ENCODE assay signal across 2 cellular contexts in the genomic region with DNA sequence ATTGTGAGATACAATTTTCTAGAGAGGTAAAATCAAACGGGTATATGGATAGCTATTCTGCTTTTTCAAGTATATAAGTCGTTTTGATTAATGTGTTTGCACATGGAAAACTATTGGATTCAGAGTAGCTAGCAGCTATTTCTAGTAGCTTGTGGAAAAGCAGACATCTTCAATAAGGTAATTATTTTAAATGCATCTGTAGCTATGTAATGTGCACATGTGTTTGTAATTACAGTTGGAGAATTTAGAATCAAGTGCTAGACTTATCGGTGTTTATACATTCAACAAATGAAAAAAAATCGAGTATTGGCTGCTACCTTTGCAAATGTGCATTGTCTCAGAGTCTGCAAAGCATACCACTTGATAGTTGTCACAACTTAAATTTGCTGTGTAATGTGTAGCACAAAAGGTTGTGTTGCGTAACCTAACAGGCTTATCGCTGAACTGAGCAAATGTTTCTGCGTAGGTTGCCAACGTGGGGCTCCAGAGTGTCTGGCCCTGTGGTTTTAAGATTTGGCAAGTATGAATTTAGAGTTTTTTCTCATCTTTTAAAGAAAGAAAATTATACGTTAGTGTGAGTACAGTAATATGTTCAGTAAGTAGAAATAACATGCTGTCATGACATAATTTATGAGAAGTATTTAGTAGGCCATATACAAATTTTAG.
A peak's percentile ranks its signal among the peaks of the same experiment; 100 is the strongest.
TF ChIP-seq lines count a peak whose summit lies in the region.

No MANE protein-coding gene starts in this region.

TF ChIP-seq in HEK293, 187 proteins besides CTCF, POLR2A, EP300 and RAD21 (continued from another document):
- TF ChIP-seq, protein P1, sequence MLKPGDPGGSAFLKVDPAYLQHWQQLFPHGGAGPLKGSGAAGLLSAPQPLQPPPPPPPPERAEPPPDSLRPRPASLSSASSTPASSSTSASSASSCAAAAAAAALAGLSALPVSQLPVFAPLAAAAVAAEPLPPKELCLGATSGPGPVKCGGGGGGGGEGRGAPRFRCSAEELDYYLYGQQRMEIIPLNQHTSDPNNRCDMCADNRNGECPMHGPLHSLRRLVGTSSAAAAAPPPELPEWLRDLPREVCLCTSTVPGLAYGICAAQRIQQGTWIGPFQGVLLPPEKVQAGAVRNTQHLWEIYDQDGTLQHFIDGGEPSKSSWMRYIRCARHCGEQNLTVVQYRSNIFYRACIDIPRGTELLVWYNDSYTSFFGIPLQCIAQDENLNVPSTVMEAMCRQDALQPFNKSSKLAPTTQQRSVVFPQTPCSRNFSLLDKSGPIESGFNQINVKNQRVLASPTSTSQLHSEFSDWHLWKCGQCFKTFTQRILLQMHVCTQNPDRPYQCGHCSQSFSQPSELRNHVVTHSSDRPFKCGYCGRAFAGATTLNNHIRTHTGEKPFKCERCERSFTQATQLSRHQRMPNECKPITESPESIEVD (tag by site-specific recombination; IDR thresholded peaks at IDR 0.05) = peak; percentile 12; the same call in 1 of the 2 replicates
- TF ChIP-seq RBAK (tag by site-specific recombination; IDR thresholded peaks at IDR 0.05) (no peak), SETDB1 (IDR thresholded peaks at IDR 0.05; ENCODE audit: insufficient read length, low read length) (peak; percentile 67), TRIM28 (IDR thresholded peaks at IDR 0.05; ENCODE audit: borderline replicate concordance, low read length) (peak; percentile 68), ZNF223 (tag by site-specific recombination; IDR thresholded peaks at IDR 0.05) (no peak), ZNF549 (tag by site-specific recombination; IDR thresholded peaks at IDR 0.05) (no peak), SP2 (tag by site-specific recombination; IDR thresholded peaks at IDR 0.05) (no peak)
- TF ChIP-seq, protein P2, sequence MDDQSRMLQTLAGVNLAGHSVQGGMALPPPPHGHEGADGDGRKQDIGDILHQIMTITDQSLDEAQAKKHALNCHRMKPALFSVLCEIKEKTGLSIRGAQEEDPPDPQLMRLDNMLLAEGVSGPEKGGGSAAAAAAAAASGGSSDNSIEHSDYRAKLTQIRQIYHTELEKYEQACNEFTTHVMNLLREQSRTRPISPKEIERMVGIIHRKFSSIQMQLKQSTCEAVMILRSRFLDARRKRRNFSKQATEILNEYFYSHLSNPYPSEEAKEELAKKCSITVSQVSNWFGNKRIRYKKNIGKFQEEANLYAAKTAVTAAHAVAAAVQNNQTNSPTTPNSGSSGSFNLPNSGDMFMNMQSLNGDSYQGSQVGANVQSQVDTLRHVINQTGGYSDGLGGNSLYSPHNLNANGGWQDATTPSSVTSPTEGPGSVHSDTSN (CRISPR knock-in tag; IDR thresholded peaks at IDR 0.05) = no peak

TF ChIP-seq in SK-N-SH treated with all-trans-retinoic acid at 6 μM for 48 hours, 23 proteins besides CTCF, POLR2A, EP300 and RAD21 (continued from another document):
- TF ChIP-seq, protein P3, sequence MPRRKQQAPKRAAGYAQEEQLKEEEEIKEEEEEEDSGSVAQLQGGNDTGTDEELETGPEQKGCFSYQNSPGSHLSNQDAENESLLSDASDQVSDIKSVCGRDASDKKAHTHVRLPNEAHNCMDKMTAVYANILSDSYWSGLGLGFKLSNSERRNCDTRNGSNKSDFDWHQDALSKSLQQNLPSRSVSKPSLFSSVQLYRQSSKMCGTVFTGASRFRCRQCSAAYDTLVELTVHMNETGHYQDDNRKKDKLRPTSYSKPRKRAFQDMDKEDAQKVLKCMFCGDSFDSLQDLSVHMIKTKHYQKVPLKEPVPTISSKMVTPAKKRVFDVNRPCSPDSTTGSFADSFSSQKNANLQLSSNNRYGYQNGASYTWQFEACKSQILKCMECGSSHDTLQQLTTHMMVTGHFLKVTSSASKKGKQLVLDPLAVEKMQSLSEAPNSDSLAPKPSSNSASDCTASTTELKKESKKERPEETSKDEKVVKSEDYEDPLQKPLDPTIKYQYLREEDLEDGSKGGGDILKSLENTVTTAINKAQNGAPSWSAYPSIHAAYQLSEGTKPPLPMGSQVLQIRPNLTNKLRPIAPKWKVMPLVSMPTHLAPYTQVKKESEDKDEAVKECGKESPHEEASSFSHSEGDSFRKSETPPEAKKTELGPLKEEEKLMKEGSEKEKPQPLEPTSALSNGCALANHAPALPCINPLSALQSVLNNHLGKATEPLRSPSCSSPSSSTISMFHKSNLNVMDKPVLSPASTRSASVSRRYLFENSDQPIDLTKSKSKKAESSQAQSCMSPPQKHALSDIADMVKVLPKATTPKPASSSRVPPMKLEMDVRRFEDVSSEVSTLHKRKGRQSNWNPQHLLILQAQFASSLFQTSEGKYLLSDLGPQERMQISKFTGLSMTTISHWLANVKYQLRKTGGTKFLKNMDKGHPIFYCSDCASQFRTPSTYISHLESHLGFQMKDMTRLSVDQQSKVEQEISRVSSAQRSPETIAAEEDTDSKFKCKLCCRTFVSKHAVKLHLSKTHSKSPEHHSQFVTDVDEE (CRISPR knock-in tag; IDR thresholded peaks at IDR 0.05) = peak; percentile 44; the same call in 1 of the 2 replicates
- TF ChIP-seq TOX (CRISPR knock-in tag; IDR thresholded peaks at IDR 0.05; ENCODE audit: borderline replicate concordance) = no peak
- TF ChIP-seq GLIS3 (CRISPR knock-in tag; IDR thresholded peaks at IDR 0.05) = peak; percentile 73
- TF ChIP-seq SNAI2 (CRISPR knock-in tag; IDR thresholded peaks at IDR 0.05) = no peak
- TF ChIP-seq PPARA (CRISPR knock-in tag; IDR thresholded peaks at IDR 0.05; ENCODE audit: borderline replicate concordance) = no peak
- peak; percentile 87 for TF ChIP-seq ISL1 (CRISPR knock-in tag; IDR thresholded peaks at IDR 0.05)
- TF ChIP-seq ZNF8 (CRISPR knock-in tag; IDR thresholded peaks at IDR 0.05) = peak; percentile 56; the same call in 1 of the 2 replicates
- TF ChIP-seq ARNTL (CRISPR knock-in tag; IDR thresholded peaks at IDR 0.05; ENCODE audit: borderline replicate concordance, low read depth) = no peak
- TF ChIP-seq, protein P4, sequence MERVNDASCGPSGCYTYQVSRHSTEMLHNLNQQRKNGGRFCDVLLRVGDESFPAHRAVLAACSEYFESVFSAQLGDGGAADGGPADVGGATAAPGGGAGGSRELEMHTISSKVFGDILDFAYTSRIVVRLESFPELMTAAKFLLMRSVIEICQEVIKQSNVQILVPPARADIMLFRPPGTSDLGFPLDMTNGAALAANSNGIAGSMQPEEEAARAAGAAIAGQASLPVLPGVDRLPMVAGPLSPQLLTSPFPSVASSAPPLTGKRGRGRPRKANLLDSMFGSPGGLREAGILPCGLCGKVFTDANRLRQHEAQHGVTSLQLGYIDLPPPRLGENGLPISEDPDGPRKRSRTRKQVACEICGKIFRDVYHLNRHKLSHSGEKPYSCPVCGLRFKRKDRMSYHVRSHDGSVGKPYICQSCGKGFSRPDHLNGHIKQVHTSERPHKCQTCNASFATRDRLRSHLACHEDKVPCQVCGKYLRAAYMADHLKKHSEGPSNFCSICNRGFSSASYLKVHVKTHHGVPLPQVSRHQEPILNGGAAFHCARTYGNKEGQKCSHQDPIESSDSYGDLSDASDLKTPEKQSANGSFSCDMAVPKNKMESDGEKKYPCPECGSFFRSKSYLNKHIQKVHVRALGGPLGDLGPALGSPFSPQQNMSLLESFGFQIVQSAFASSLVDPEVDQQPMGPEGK (CRISPR knock-in tag; IDR thresholded peaks at IDR 0.05; ENCODE audit: borderline replicate concordance) = no peak
- TF ChIP-seq, protein P5, sequence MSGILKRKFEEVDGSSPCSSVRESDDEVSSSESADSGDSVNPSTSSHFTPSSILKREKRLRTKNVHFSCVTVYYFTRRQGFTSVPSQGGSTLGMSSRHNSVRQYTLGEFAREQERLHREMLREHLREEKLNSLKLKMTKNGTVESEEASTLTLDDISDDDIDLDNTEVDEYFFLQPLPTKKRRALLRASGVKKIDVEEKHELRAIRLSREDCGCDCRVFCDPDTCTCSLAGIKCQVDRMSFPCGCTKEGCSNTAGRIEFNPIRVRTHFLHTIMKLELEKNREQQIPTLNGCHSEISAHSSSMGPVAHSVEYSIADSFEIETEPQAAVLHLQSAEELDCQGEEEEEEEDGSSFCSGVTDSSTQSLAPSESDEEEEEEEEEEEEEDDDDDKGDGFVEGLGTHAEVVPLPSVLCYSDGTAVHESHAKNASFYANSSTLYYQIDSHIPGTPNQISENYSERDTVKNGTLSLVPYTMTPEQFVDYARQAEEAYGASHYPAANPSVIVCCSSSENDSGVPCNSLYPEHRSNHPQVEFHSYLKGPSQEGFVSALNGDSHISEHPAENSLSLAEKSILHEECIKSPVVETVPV (CRISPR knock-in tag; IDR thresholded peaks at IDR 0.05) = peak; percentile 78; the same call in 1 of the 2 replicates
TF ChIP-seq in SK-N-SH treated with all-trans-retinoic acid at 6 μM for 48 hours: peak in this region for 7.
